In genomic region chr5:140366770-140367630, GRCh38 we compare ENCODE assay signal across 23 cellular contexts. TPM values are rescaled to one million over a fixed set of nuclear protein-coding genes. Genes with fewer than 3 reads are reported as not detected.
DNase-seq lines count a peak whose midpoint lies in the region; ATAC-seq and TF ChIP-seq lines count a peak whose summit lies in the region.
"Had no signal": no experiment of that assay in that cellular context is flagged by ENCODE, and none has a peak within 500 bp of the region (broad histone marks: within the 10 kb centered on the region; RNA-seq: fewer than 3 reads in every experiment).

No MANE protein-coding gene starts in this region.

- no peak overlapping the region for H3K4me3 Mint-ChIP-seq in chondrocyte (ENCODE audit: unreplicated experiment)
- H3K4me3 Mint-ChIP-seq: activated CD4-positive, alpha-beta T cell treated with anti-CD3 and anti-CD28 coated beads, Interleukin-2, amount 10 ng/mL, durations not matched to agents 24 days and 14 days; central memory CD8-positive, alpha-beta T cell; natural killer cell had no signal

- no peaks in the 10 kb centered on the region for H3K36me3 ChIP-seq in H7 (replicated peaks; ENCODE audit: control insufficient read depth, insufficient read depth, low read length)
- H3K36me3 ChIP-seq: tibial nerve had no signal

- intact Hi-C loops in posterior vena cava (cut with DNase I), result no loop called here

- TF ChIP-seq CTCF in AG09309 (IDR thresholded peaks at IDR 0.05; ENCODE audit: control insufficient read depth, insufficient read depth, low read depth, low read length, missing control alignments), result peak; percentile 12
- TF ChIP-seq CTCF in chondrocyte (IDR thresholded peaks at IDR 0.05), result no peak

- H3K4me1 Mint-ChIP-seq in chondrocyte (ENCODE audit: low read depth), result peaks cover 3% of the 10 kb centered on the region

- peaks cover 2% of the 10 kb centered on the region; the same call in 1 of the 2 replicates for H3K27me3 ChIP-seq in H7 (ENCODE audit: control insufficient read depth, insufficient read depth, low read length)
- H3K27me3 ChIP-seq: dorsolateral prefrontal cortex, tibial nerve had no signal

- H3K4me3 ChIP-seq in AG09309 (ENCODE audit: control insufficient read depth, low read depth, low read length) (no peak overlapping the region), H7 (ENCODE audit: insufficient read depth, low read depth, low read length) (no peak overlapping the region)
- H3K4me3 ChIP-seq: dorsolateral prefrontal cortex, PC-9, tibial nerve had no signal

- H3K36me3 Mint-ChIP-seq in chondrocyte (ENCODE audit: low read depth), result no peaks in the 10 kb centered on the region
- H3K36me3 Mint-ChIP-seq: natural killer cell had no signal

- H3K27me3 Mint-ChIP-seq in chondrocyte (ENCODE audit: low read depth), result no peaks in the 10 kb centered on the region
- H3K27me3 Mint-ChIP-seq: activated CD4-positive, alpha-beta T cell treated with anti-CD3 and anti-CD28 coated beads, Interleukin-2, amount 10 ng/mL, durations not matched to agents 24 days and 14 days; central memory CD8-positive, alpha-beta T cell had no signal

- ATAC-seq in GM19328 (IDR thresholded peaks at IDR 0.05; ENCODE audit: unreplicated experiment), result no peak
- ATAC-seq: left ventricle myocardium superior, natural killer cell had no signal

- H3K9me3 Mint-ChIP-seq in chondrocyte (ENCODE audit: low read depth), result no peaks in the 10 kb centered on the region
- H3K9me3 Mint-ChIP-seq: activated CD4-positive, alpha-beta T cell treated with anti-CD3 and anti-CD28 coated beads, Interleukin-2, amount 10 ng/mL, durations not matched to agents 24 days and 14 days; central memory CD8-positive, alpha-beta T cell; natural killer cell had no signal

- H3K27ac Mint-ChIP-seq in chondrocyte (ENCODE audit: unreplicated experiment), result no peak overlapping the region
- H3K27ac Mint-ChIP-seq: activated CD4-positive, alpha-beta T cell treated with anti-CD3 and anti-CD28 coated beads, Interleukin-2, amount 10 ng/mL, durations not matched to agents 24 days and 14 days; natural killer cell had no signal

- no peak for DNase-seq in AG09309 (ENCODE audit: low read depth)
- DNase-seq in H7, result peak; percentile 26
- DNase-seq in chondrocyte (ENCODE audit: low spot score), result peak; percentile 64
- peak; percentile 70 for DNase-seq in posterior vena cava (ENCODE audit: low spot score)
- no peak for DNase-seq in DMS153 (lab: John Stamatoyannopoulos, UW)
- no peak for DNase-seq in GOT3 (lab: John Stamatoyannopoulos, UW)
- DNase-seq: activated CD4-positive, alpha-beta T cell treated with anti-CD3 and anti-CD28 coated beads, Interleukin-2, amount 10 ng/mL, durations not matched to agents 24 days and 14 days; activated naive CD4-positive, alpha-beta T cell; activated T-cell treated with anti-CD3 and anti-CD28 coated beads, Interleukin-2, amount 50 U/mL, for 48 hours; left ventricle myocardium superior; natural killer cell; NCI-H2171 treated with DMSO at 0.1 percent for 48 hours; NCI-H524; NK-92 treated with Interleukin-12 subunit alpha and Interleukin-12 subunit beta, amount 100 ng/mL, for 24 hours; PC-9; Right ventricle myocardium superior; small intestine had no signal

RNA-seq across cellular contexts. Expression of gene SLC4A9, which starts 7.0 kb away (rescaled TPM):
- 0.33 TPM in 1 of 2 replicates, not detected in the other for total RNA-seq in H7 (2014; rRNA removed; shearing (Covaris generic))
- not detected in 3 replicates for total RNA-seq in chondrocyte
- not detected for total RNA-seq in posterior vena cava
- total RNA-seq: activated CD4-positive, alpha-beta T cell treated with anti-CD3 and anti-CD28 coated beads, Interleukin-2, amount 10 ng/mL, durations not matched to agents 24 days and 14 days; endothelial cell of umbilical vein; left ventricle myocardium superior; LHCN-M2; natural killer cell; Right ventricle myocardium superior; tibial nerve had no signal

RNA-seq across cellular contexts. Expression of gene HBEGF, which starts 20.6 kb away (rescaled TPM):
- 1.6 and 2.3 TPM in 2 replicates for total RNA-seq in H7 (2014; rRNA removed; shearing (Covaris generic))
- 2.8 to 8.0 TPM (median 7.2 TPM) in 3 replicates for total RNA-seq in chondrocyte
- 1 to 10 TPM; 6.9 to 9.5 TPM for total RNA-seq in posterior vena cava

RNA-seq across cellular contexts. Expression of gene ANKHD1, which starts 34.6 kb away (rescaled TPM):
- 49.2 and 58.0 TPM in 2 replicates for total RNA-seq in H7 (2014; rRNA removed; shearing (Covaris generic))
- total RNA-seq in chondrocyte (61.4 to 79.8 TPM (median 67.7 TPM) in 3 replicates), posterior vena cava (10 to 100 TPM; 90.8 to 93.2 TPM)

Comparison
In these comparisons a context has a peak if more than half of its experiments do, and no peak if none do; other contexts are left out.
1. DNase-seq: peak in H7 (single experiment), chondrocyte (single experiment) and posterior vena cava (single experiment); none in AG09309 (single experiment), DMS153 (single experiment) and GOT3 (single experiment).